Comparison of ENCODE assay signal across 8 cellular contexts in the genomic region with DNA sequence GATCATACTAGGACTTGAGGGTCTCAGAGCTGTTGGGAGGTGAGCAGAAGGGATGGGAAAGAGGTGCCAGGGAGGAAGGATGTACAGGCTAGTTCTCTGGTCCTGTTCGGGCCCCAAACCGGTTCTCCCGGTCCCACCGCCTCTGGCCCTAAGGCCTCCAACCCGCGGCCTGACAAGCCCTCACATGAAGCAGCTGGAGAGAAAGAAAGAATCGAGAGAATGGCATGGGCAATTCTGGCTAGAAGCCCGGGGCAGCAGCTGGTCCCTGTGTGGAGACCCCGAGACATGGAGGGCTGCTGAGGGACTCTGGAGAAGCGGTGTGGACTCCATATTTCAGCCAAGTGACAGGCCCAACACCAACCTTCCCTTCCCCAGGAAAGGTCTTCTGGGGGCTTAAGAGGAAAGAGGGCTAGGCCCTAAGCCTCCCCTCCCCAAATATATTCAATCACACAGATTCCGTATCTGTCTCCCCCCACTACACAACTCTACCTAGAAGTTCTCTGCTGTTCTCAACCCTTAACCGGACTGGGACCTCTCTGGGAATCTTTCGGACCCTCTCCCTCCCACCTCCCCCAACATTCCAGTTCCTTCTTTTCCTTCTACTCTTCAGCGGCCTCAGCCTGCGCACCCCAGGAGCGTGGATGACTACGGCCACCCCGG.
DNase-seq lines count a peak whose midpoint lies in the region; ATAC-seq and FAIRE-seq lines count a peak whose summit lies in the region.

No MANE protein-coding gene starts in this region.

- H3K36me3 ChIP-seq in ACC112 (ENCODE audit: insufficient read depth, low read length) (peaks cover 19% of the 10 kb centered on the region), endocrine pancreas (ENCODE audit: control insufficient read depth, insufficient read depth, low read length) (peaks cover 11% of the 10 kb centered on the region), mucosa of rectum (ENCODE audit: control insufficient read depth in 2 of 2, insufficient read depth in 2 of 2, low read length in 2 of 2) (peaks cover 20% of the 10 kb centered on the region in 2 donors)

- no peak for DNase-seq in GM19239 (ENCODE audit: insufficient read length, low spot score)
- peak; percentile 31 for DNase-seq in RPMI8226
- no peak for DNase-seq in NCI-H1930 (lab: John Stamatoyannopoulos, UW)

- H3K79me2 ChIP-seq in ACC112 (ENCODE audit: control insufficient read depth, insufficient read depth, low read length, unreplicated experiment), result peaks cover 96% of the 10 kb centered on the region

- H3K27me3 ChIP-seq in ACC112 (ENCODE audit: insufficient read depth, low read length) (no peaks in the 10 kb centered on the region), endocrine pancreas (ENCODE audit: control insufficient read depth, insufficient read depth, low read length) (no peaks in the 10 kb centered on the region), mucosa of rectum (ENCODE audit: control insufficient read depth in 2 of 2, insufficient read depth in 2 of 2, low read length in 2 of 2) (no peaks in the 10 kb centered on the region)

- FAIRE-seq in GM19239 (lab: Jason Lieb, UNC), result peak; percentile 4

- peak overlapping the region; percentile 83 for H3K4me3 ChIP-seq in ACC112 (ENCODE audit: low read depth, low read length)
- peak overlapping the region; percentile 82 for H3K4me3 ChIP-seq in endocrine pancreas (ENCODE audit: control insufficient read depth, insufficient read depth, low read length)
- H3K4me3 ChIP-seq in mucosa of rectum (ENCODE audit: low read length in 2 of 2), result peak overlapping the region; percentile 89 to 98

- H3K27ac ChIP-seq in ACC112 (ENCODE audit: low read depth, low read length), result peak overlapping the region; percentile 99
- H3K27ac ChIP-seq in mucosa of rectum (ENCODE audit: low read depth in 2 of 2, low read length in 2 of 2), result peak overlapping the region; percentile 89 to 96

- H2AFZ ChIP-seq in ACC112 (ENCODE audit: low read length, unreplicated experiment), result no peak overlapping the region

- ATAC-seq in HG03025 (IDR thresholded peaks at IDR 0.05; ENCODE audit: low FRiP score, unreplicated experiment) (no peak), HG02938 (IDR thresholded peaks at IDR 0.05; ENCODE audit: unreplicated experiment) (no peak)

- peak overlapping the region; percentile 96 for H3K9ac ChIP-seq in endocrine pancreas (ENCODE audit: control insufficient read depth, insufficient read depth, low read length)
- peak overlapping the region; percentile 89 to 97 for H3K9ac ChIP-seq in mucosa of rectum (ENCODE audit: low read depth in 1 of 2, low read length in 2 of 2)

- H3K9me3 ChIP-seq in endocrine pancreas (ENCODE audit: control insufficient read depth, low read length) (no peaks in the 10 kb centered on the region), mucosa of rectum (ENCODE audit: control insufficient read depth in 2 of 2, low read length in 2 of 2) (no peaks in the 10 kb centered on the region)

- peaks cover 33% of the 10 kb centered on the region for H3K4me1 ChIP-seq in ACC112 (ENCODE audit: control insufficient read depth, insufficient read depth, low read length, unreplicated experiment)
- H3K4me1 ChIP-seq in endocrine pancreas (ENCODE audit: control insufficient read depth, insufficient read depth, low read length), result peaks cover 7% of the 10 kb centered on the region
- H3K4me1 ChIP-seq in mucosa of rectum (ENCODE audit: control insufficient read depth in 2 of 2, insufficient read depth in 2 of 2, low read length in 2 of 2), result peaks cover 32 to 40% of the 10 kb centered on the region in 2 donors
